ENCODE assay signal across 15 cellular contexts in the genomic region with DNA sequence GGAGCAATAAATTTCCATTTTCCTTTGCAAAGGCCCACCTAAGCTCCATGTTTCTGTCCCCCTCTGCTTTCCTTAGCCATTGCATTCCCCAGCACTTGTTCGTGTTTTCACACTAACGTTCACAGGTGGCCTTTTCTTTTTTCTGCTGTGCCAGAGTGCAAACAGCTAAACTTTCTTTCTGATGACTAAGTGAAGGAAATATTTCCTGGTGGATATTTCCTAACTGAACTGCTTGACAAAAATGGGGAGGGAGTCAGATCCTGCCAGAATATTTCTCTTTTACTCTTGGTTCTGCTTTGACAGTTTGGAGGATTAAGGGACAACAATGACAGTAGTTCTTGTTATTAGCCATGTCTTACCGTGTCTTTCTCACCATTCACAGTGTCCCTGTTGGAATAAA.
DNase-seq lines count a peak whose midpoint lies in the region; ATAC-seq and TF ChIP-seq lines count a peak whose summit lies in the region.
"Had no signal": no experiment of that assay in that cellular context is flagged by ENCODE, and none has a peak within 500 bp of the region (broad histone marks: within the 10 kb centered on the region; RNA-seq: fewer than 3 reads in every experiment).

No MANE protein-coding gene starts in this region.

- WGBS in esophagus muscularis mucosa: 55% methylated on average over 3 of the region's 3 CpGs

- TF ChIP-seq CTCF in Peyer's patch (IDR thresholded peaks at IDR 0.05) (no peak), esophagus muscularis mucosa (IDR thresholded peaks at IDR 0.05) (no peak), glutamatergic neuron (IDR thresholded peaks at IDR 0.05; ENCODE audit: partially characterized antibody, unreplicated experiment) (no peak)

- H3K27ac ChIP-seq in Peyer's patch (peak overlapping the region in 3 of 4 donors; percentile 6 to 51 (median 41)), esophagus muscularis mucosa (replicated peaks in 1 of 4) (peak overlapping the region in 3 of 4 donors; percentile 11 to 40 (median 14))
- H3K27ac ChIP-seq: vagina had no signal

- peaks cover 5% of the 10 kb centered on the region for H3K27me3 Mint-ChIP-seq in glutamatergic neuron (ENCODE audit: unreplicated experiment)
- H3K27me3 Mint-ChIP-seq: CD8-positive, alpha-beta memory T cell had no signal

- TF ChIP-seq EP300 in esophagus muscularis mucosa (IDR thresholded peaks at IDR 0.05): no peak

- peaks cover 16% of the 10 kb centered on the region for H3K4me1 Mint-ChIP-seq in glutamatergic neuron (ENCODE audit: low read depth, unreplicated experiment)

- peak; percentile 45 for ATAC-seq in sciatic nerve
- ATAC-seq: activated T-cell treated with anti-CD3 and anti-CD28 coated beads, Interleukin-2, amount 50 U/mL, for 4 hours had no signal

- intact Hi-C loops in esophagus muscularis mucosa (cut with DNase I) (no loop called here), sciatic nerve (cut with DNase I) (no loop called here)

- H3K9me3 Mint-ChIP-seq in glutamatergic neuron (ENCODE audit: unreplicated experiment): peaks cover 2% of the 10 kb centered on the region
- H3K9me3 Mint-ChIP-seq: activated T-cell treated with anti-CD3 and anti-CD28 coated beads, Interleukin-2, amount 50 U/mL, for 4 hours; CD8-positive, alpha-beta memory T cell; H9 had no signal

- H3K4me1 ChIP-seq in Peyer's patch (no peaks in the 10 kb centered on the region), esophagus muscularis mucosa (peaks cover 0 to 10% (median 3%) of the 10 kb centered on the region in 4 donors)
- H3K4me1 ChIP-seq: vagina had no signal

- TF ChIP-seq POLR2A in Peyer's patch (IDR thresholded peaks at IDR 0.05) (no peak), esophagus muscularis mucosa (IDR thresholded peaks at IDR 0.05; ENCODE audit: low read depth) (no peak)

- H3K9me3 ChIP-seq in Peyer's patch (no peaks in the 10 kb centered on the region), esophagus muscularis mucosa (no peaks in the 10 kb centered on the region)
- H3K9me3 ChIP-seq: vagina had no signal

- peak; percentile 67 for DNase-seq in EL
- no peak for DNase-seq in Peyer's patch
- DNase-seq in esophagus muscularis mucosa (ENCODE audit: extremely low spot score): no peak
- no peak for DNase-seq in sciatic nerve (ENCODE audit: low spot score)
- no peak for DNase-seq in activated CD4-positive, CD25-positive, alpha-beta regulatory T cell treated with anti-CD3 and anti-CD28 coated beads, Interleukin-2, amount 50 U/mL, for 72 hours
- no peak for DNase-seq in NCI-H1436 treated with DMSO at 0.1 percent for 48 hours (lab: John Stamatoyannopoulos, UW)
- no peak for DNase-seq in glutamatergic neuron
- no peak for DNase-seq in NCI-H526 treated with DMSO at 0.1 percent for 48 hours (lab: John Stamatoyannopoulos, UW)
- DNase-seq: activated T-cell treated with anti-CD3 and anti-CD28 coated beads, Interleukin-2, amount 50 U/mL, for 4 hours; CD8-positive, alpha-beta memory T cell; cerebellar nuclear complex; H9; Kasumi-1; NCI-H2171 treated with DMSO at 0.1 percent for 48 hours had no signal

- H3K4me3 ChIP-seq in Peyer's patch: no peak overlapping the region
- H3K4me3 ChIP-seq in esophagus muscularis mucosa: no peak overlapping the region
- H3K4me3 ChIP-seq: vagina had no signal

- H3K27ac Mint-ChIP-seq in glutamatergic neuron (ENCODE audit: unreplicated experiment): no peak overlapping the region
- H3K27ac Mint-ChIP-seq: H9 had no signal

- no peak overlapping the region for H3K4me3 Mint-ChIP-seq in glutamatergic neuron (ENCODE audit: unreplicated experiment)
- H3K4me3 Mint-ChIP-seq: activated T-cell treated with anti-CD3 and anti-CD28 coated beads, Interleukin-2, amount 50 U/mL, for 4 hours; CD8-positive, alpha-beta memory T cell; H9 had no signal

- H3K36me3 Mint-ChIP-seq in glutamatergic neuron (ENCODE audit: unreplicated experiment): no peaks in the 10 kb centered on the region

- H3K27me3 ChIP-seq in Peyer's patch: no peaks in the 10 kb centered on the region
- H3K27me3 ChIP-seq in esophagus muscularis mucosa: no peaks in the 10 kb centered on the region
- H3K27me3 ChIP-seq: vagina had no signal

- no peaks in the 10 kb centered on the region for H3K36me3 ChIP-seq in Peyer's patch
- H3K36me3 ChIP-seq in esophagus muscularis mucosa: no peaks in the 10 kb centered on the region
- H3K36me3 ChIP-seq: vagina had no signal
